ENCODE assay signal across 15 cellular contexts in the genomic region with DNA sequence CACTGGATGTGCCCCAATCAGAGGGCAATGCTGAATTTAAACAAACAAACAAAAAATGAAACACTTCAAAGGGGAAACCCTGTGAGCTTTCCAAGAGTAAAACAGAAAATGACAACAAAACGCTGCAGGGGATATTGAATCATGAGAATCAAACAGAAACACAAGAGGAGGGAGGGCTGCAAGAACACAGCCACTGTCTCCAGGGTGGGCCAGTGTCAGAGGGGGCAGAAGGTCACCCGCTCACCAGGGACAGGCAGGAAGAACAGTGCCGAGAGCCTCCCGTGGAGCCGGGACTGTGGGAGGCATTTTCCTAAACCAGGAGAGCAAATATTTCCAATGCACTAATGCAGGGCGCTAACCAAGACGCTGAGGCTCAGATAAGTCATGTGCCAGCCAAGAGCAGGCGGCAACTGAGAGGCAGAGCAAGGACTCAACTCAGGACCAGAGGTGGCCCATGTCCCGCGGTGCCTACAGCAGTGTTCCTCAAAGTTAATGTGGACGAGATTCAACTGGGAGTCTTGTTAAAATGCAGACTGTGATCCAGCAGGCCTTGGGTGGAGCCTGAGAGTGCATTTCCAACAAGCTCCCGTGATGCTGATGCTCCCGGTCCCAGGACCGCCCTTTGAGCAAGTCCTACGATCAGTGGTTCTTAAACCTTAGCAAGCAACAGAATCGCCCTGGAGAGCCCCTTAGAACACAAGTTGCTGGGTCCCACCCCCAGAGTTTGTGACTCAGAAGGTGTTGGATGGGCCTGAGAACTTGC.
DNase-seq lines count a peak whose midpoint lies in the region; ATAC-seq, FAIRE-seq and TF ChIP-seq lines count a peak whose summit lies in the region.
"Had no signal": no experiment of that assay in that cellular context is flagged by ENCODE, and none has a peak within 500 bp of the region (broad histone marks: within the 10 kb centered on the region; RNA-seq: fewer than 3 reads in every experiment).

No MANE protein-coding gene starts in this region.

- peak overlapping the region; percentile 90 for H3K27ac Mint-ChIP-seq in osteocyte (ENCODE audit: unreplicated experiment)
- H3K27ac Mint-ChIP-seq: activated CD4-positive, alpha-beta T cell treated with anti-CD3 and anti-CD28 coated beads, Interleukin-2, amount 10 ng/mL, durations not matched to agents 24 days and 14 days had no signal

- H3K27me3 Mint-ChIP-seq in osteocyte (ENCODE audit: unreplicated experiment), result no peaks in the 10 kb centered on the region
- H3K27me3 Mint-ChIP-seq: activated CD4-positive, alpha-beta T cell treated with anti-CD3 and anti-CD28 coated beads, Interleukin-2, amount 10 ng/mL, durations not matched to agents 24 days and 14 days had no signal

- TF ChIP-seq RAD21 in A549 (conservative IDR thresholded peaks at IDR 0.05 in 1 of 2, IDR thresholded peaks at IDR 0.05 in 1 of 2), result 0 out of 5 replicates have a peak, but pooled peaks of 1 of the 2 experiments have one; percentile 18

- no peaks in the 10 kb centered on the region for H3K27me3 ChIP-seq in SJSA1 (replicated peaks)
- no peaks in the 10 kb centered on the region for H3K27me3 ChIP-seq in esophagus squamous epithelium
- H3K27me3 ChIP-seq in Karpas-422 (ENCODE audit: low read length), result no peaks in the 10 kb centered on the region
- H3K27me3 ChIP-seq: colonic mucosa had no signal

- no peaks in the 10 kb centered on the region for H4K20me1 ChIP-seq in Karpas-422 (ENCODE audit: insufficient read depth, low read depth, low read length)

- TF ChIP-seq EP300 in A549 (IDR thresholded peaks at IDR 0.05), result peak; percentile 63 to 78; a peak in 3 of 5 replicates

- WGBS in A549 (ENCODE audit: missing lambda C conversion rate), result 55% methylated on average over 15 of the region's 16 CpGs
- WGBS in esophagus squamous epithelium, 2 donors, result 43 to 46% methylated on average over 10 to 15 of the region's 16 CpGs

- H3K9me2 ChIP-seq in Karpas-422 (replicated peaks; ENCODE audit: insufficient read depth, low read length), result no peaks in the 10 kb centered on the region

- peaks cover 5% of the 10 kb centered on the region for H3K9me3 Mint-ChIP-seq in osteocyte (ENCODE audit: unreplicated experiment)
- H3K9me3 Mint-ChIP-seq: activated CD4-positive, alpha-beta T cell treated with anti-CD3 and anti-CD28 coated beads, Interleukin-2, amount 10 ng/mL, durations not matched to agents 24 days and 14 days had no signal

- H3K4me1 Mint-ChIP-seq in osteocyte (ENCODE audit: unreplicated experiment), result peaks cover 38% of the 10 kb centered on the region
- H3K4me1 Mint-ChIP-seq: activated CD4-positive, alpha-beta T cell treated with anti-CD3 and anti-CD28 coated beads, Interleukin-2, amount 10 ng/mL, durations not matched to agents 24 days and 14 days had no signal

- TF ChIP-seq POLR2A in A549 (IDR thresholded peaks at IDR 0.05; ENCODE audit: low read length), result no peak
- TF ChIP-seq POLR2A in esophagus squamous epithelium (IDR thresholded peaks at IDR 0.05), result no peak

- H3K9ac ChIP-seq in Karpas-422 (ENCODE audit: low read length), result no peak overlapping the region

- intact Hi-C loops in esophagus squamous epithelium (cut with DNase I), result no loop called here

- H3K4me3 Mint-ChIP-seq in osteocyte (ENCODE audit: unreplicated experiment), result no peak overlapping the region
- H3K4me3 Mint-ChIP-seq: activated CD4-positive, alpha-beta T cell treated with anti-CD3 and anti-CD28 coated beads, Interleukin-2, amount 10 ng/mL, durations not matched to agents 24 days and 14 days had no signal

- POLR2A ChIA-PET in A549 (lab: Yijun Ruan, JAX), result no interaction called here

- TF ChIP-seq CTCF in A549 (IDR thresholded peaks at IDR 0.05) (no peak), esophagus squamous epithelium (IDR thresholded peaks at IDR 0.05) (no peak), osteocyte (IDR thresholded peaks at IDR 0.05) (no peak)

- peaks cover 28% of the 10 kb centered on the region for H3K4me1 ChIP-seq in A549
- peaks cover 24% of the 10 kb centered on the region for H3K4me1 ChIP-seq in SJSA1 (replicated peaks)
- H3K4me1 ChIP-seq in esophagus squamous epithelium, result peaks cover 17 to 44% (median 21%) of the 10 kb centered on the region in 3 donors
- no peaks in the 10 kb centered on the region for H3K4me1 ChIP-seq in Karpas-422 (ENCODE audit: low read length)
- H3K4me1 ChIP-seq: colonic mucosa had no signal

- ATAC-seq in A549, result peak; percentile 19 to 40; a peak in 5 of 6 replicates
- no peak for ATAC-seq in GM18907 (IDR thresholded peaks at IDR 0.05; ENCODE audit: unreplicated experiment)

- H3K4me2 ChIP-seq in A549, result peak overlapping the region; percentile 78
- no peak overlapping the region for H3K4me2 ChIP-seq in Karpas-422 (ENCODE audit: low read depth, low read length, poor library complexity, severe bottlenecking)

- H3K36me3 Mint-ChIP-seq in osteocyte (ENCODE audit: unreplicated experiment), result peaks cover 3% of the 10 kb centered on the region

- peak overlapping the region; percentile 73 to 87 for H3K27ac ChIP-seq in A549
- peak overlapping the region; percentile 51; the same call in 1 of the 2 replicates for H3K27ac ChIP-seq in SJSA1
- H3K27ac ChIP-seq in esophagus squamous epithelium, result peak overlapping the region; percentile 79 to 89 (median 86)
- H3K27ac ChIP-seq in Karpas-422 (ENCODE audit: low read length), result no peak overlapping the region
- H3K27ac ChIP-seq: colonic mucosa had no signal

- H3K4me3 ChIP-seq in A549 (no peak overlapping the region), SJSA1 (no peak overlapping the region), esophagus squamous epithelium (no peak overlapping the region), Karpas-422 (ENCODE audit: low read length) (no peak overlapping the region)
- H3K4me3 ChIP-seq: colonic mucosa had no signal

- H2AFZ ChIP-seq in Karpas-422 (ENCODE audit: low read length), result no peak overlapping the region

- H3K9me3 ChIP-seq in A549 (no peaks in the 10 kb centered on the region), SJSA1 (replicated peaks) (no peaks in the 10 kb centered on the region), esophagus squamous epithelium (no peaks in the 10 kb centered on the region), Karpas-422 (ENCODE audit: low read length) (no peaks in the 10 kb centered on the region)
- H3K9me3 ChIP-seq: colonic mucosa had no signal

- FAIRE-seq in A549 (lab: Jason Lieb, UNC), result no peak
- FAIRE-seq: GM12891 had no signal

- H3K36me3 ChIP-seq in SJSA1 (no peaks in the 10 kb centered on the region), esophagus squamous epithelium (no peaks in the 10 kb centered on the region), Karpas-422 (ENCODE audit: insufficient read depth, low read length) (no peaks in the 10 kb centered on the region)
- H3K36me3 ChIP-seq: colonic mucosa had no signal

- DNase-seq in A549 (ENCODE audit: low read depth in 1 of 2, low spot score in 1 of 2), result peak in 1 of 2 experiments; percentile 47
- DNase-seq in SJSA1 (ENCODE audit: low read depth in 1 of 2, low spot score in 2 of 2), result peak; percentile 64 to 66
- DNase-seq in esophagus squamous epithelium (lab: John Stamatoyannopoulos, UW), result no peak
- DNase-seq in osteocyte (ENCODE audit: extremely low spot score, unreplicated experiment), result no peak
- DNase-seq in stimulated activated CD4-positive, alpha-beta T cell treated with anti-CD3 and anti-CD28 coated beads, Interleukin-15, amount 100 ng/mL, for 24 hours, result no peak
- DNase-seq in Karpas-422, result no peak
- DNase-seq in NCI-H2029 treated with DMSO at 0.1 percent for 48 hours (lab: John Stamatoyannopoulos, UW), result no peak
- DNase-seq: ACHN; activated CD4-positive, alpha-beta T cell treated with anti-CD3 and anti-CD28 coated beads, Interleukin-2, amount 10 ng/mL, durations not matched to agents 24 days and 14 days; colonic mucosa; MV-4-11; nucleus accumbens; substantia nigra had no signal

- CTCF ChIA-PET in A549 (lab: Yijun Ruan, JAX), result interaction anchor here (1.5 kb wide), 1 partner anchor 143 kb away, joined by 3 read pairs; no protein-coding TSS in a partner anchor

- H3K79me2 ChIP-seq in Karpas-422 (ENCODE audit: low read length), result no peaks in the 10 kb centered on the region

TF ChIP-seq in A549, 52 proteins besides CTCF, POLR2A, EP300 and RAD21 (continues in another document):
- peak in 1 of 2 experiments; percentile 14; a peak in 1 of 4 replicates for TF ChIP-seq CEBPB (IDR thresholded peaks at IDR 0.05)
- TF ChIP-seq FOSL2 (IDR thresholded peaks at IDR 0.05), result peak; percentile 24; the same call in 1 of the 2 replicates
- TF ChIP-seq FOSL2 (CRISPR knock-in tag; IDR thresholded peaks at IDR 0.05), result no peak
- TF ChIP-seq JUNB (IDR thresholded peaks at IDR 0.05), result peak; percentile 80
- TF ChIP-seq, protein P1, sequence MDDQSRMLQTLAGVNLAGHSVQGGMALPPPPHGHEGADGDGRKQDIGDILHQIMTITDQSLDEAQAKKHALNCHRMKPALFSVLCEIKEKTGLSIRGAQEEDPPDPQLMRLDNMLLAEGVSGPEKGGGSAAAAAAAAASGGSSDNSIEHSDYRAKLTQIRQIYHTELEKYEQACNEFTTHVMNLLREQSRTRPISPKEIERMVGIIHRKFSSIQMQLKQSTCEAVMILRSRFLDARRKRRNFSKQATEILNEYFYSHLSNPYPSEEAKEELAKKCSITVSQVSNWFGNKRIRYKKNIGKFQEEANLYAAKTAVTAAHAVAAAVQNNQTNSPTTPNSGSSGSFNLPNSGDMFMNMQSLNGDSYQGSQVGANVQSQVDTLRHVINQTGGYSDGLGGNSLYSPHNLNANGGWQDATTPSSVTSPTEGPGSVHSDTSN (IDR thresholded peaks at IDR 0.05), result no peak
- no peak for TF ChIP-seq RNF2 (IDR thresholded peaks at IDR 0.05; ENCODE audit: borderline replicate concordance, low read depth)
- no peak for TF ChIP-seq SMC3 (IDR thresholded peaks at IDR 0.05)
- no peak for TF ChIP-seq NR3C1 (IDR thresholded peaks at IDR 0.05)
- TF ChIP-seq, protein P2, sequence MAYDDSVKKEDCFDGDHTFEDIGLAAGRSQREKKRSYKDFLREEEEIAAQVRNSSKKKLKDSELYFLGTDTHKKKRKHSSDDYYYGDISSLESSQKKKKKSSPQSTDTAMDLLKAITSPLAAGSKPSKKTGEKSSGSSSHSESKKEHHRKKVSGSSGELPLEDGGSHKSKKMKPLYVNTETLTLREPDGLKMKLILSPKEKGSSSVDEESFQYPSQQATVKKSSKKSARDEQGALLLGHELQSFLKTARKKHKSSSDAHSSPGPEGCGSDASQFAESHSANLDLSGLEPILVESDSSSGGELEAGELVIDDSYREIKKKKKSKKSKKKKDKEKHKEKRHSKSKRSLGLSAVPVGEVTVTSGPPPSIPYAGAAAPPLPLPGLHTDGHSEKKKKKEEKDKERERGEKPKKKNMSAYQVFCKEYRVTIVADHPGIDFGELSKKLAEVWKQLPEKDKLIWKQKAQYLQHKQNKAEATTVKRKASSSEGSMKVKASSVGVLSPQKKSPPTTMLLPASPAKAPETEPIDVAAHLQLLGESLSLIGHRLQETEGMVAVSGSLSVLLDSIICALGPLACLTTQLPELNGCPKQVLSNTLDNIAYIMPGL (CRISPR knock-in tag; IDR thresholded peaks at IDR 0.05; ENCODE audit: borderline replicate concordance), result no peak

Comparison
In these comparisons a context has a peak if more than half of its experiments do, and no peak if none do; other contexts are left out.
1. DNase-seq: peak in SJSA1 (2 of 2); none in esophagus squamous epithelium (single experiment), osteocyte (single experiment), stimulated activated CD4-positive, alpha-beta T cell treated with anti-CD3 and anti-CD28 coated beads, Interleukin-15, amount 100 ng/mL, for 24 hours (single experiment), Karpas-422 (single experiment) and NCI-H2029 treated with DMSO at 0.1 percent for 48 hours (single experiment).